35 cellular contexts compared by ENCODE assay signal in genomic region chr5:143533475-143533874, GRCh38.
DNase-seq lines count a peak whose midpoint lies in the region; ATAC-seq, FAIRE-seq and TF ChIP-seq lines count a peak whose summit lies in the region.
"Had no signal": no experiment of that assay in that cellular context is flagged by ENCODE, and none has a peak within 500 bp of the region (broad histone marks: within the 10 kb centered on the region; RNA-seq: fewer than 3 reads in every experiment).

No MANE protein-coding gene starts in this region.

- H3K36me3 Mint-ChIP-seq in activated CD8-positive, alpha-beta memory T cell treated with anti-CD3 and anti-CD28 coated beads, Interleukin-2, amount 10 ng/mL, durations not matched to agents 7 days and 5 days, result no peaks in the 10 kb centered on the region
- H3K36me3 Mint-ChIP-seq: CD14-positive monocyte; CD4-positive, alpha-beta memory T cell; CD4-positive, CD25-positive, alpha-beta regulatory T cell; CD8-positive, alpha-beta memory T cell; CD8-positive, alpha-beta T cell had no signal

- no peaks in the 10 kb centered on the region for H3K4me1 Mint-ChIP-seq in activated CD8-positive, alpha-beta memory T cell treated with anti-CD3 and anti-CD28 coated beads, Interleukin-2, amount 10 ng/mL, durations not matched to agents 7 days and 5 days
- H3K4me1 Mint-ChIP-seq: B cell; CD14-positive monocyte; CD4-positive, alpha-beta memory T cell; CD4-positive, CD25-positive, alpha-beta regulatory T cell; CD8-positive, alpha-beta memory T cell had no signal

- H3K9me1 ChIP-seq in K562 (ENCODE audit: control insufficient read depth, insufficient read depth, low read length), result no peaks in the 10 kb centered on the region

- H2AFZ ChIP-seq in K562 (ENCODE audit: low read depth, low read length), result no peak overlapping the region

- H3K4me1 ChIP-seq in HEK293 (ENCODE audit: control insufficient read depth, insufficient read depth, low read length), result no peaks in the 10 kb centered on the region
- H3K4me1 ChIP-seq in K562 (replicated peaks in 1 of 2; ENCODE audit: control insufficient read depth in 2 of 2, insufficient read depth in 2 of 2, low read length in 2 of 2), result no peaks in the 10 kb centered on the region
- H3K4me1 ChIP-seq in transverse colon, result no peaks in the 10 kb centered on the region
- H3K4me1 ChIP-seq: BE2C; BLaER1; BLaER1 treated with 17β-estradiol and CSF1 and Interleukin-3, amounts not matched to agents 10 nM and 100 nM had no signal

- no peaks in the 10 kb centered on the region for H3K79me2 ChIP-seq in K562 (ENCODE audit: control insufficient read depth, insufficient read depth, low read length)

- H3K36me3 ChIP-seq in HEK293 (ENCODE audit: control insufficient read depth in 2 of 2, insufficient read depth in 1 of 2, low read length in 2 of 2), result no peaks in the 10 kb centered on the region
- H3K36me3 ChIP-seq in K562 (ENCODE audit: control insufficient read depth, insufficient read depth, low read length), result no peaks in the 10 kb centered on the region
- no peaks in the 10 kb centered on the region for H3K36me3 ChIP-seq in transverse colon
- H3K36me3 ChIP-seq: BE2C; BLaER1; BLaER1 treated with 17β-estradiol and CSF1 and Interleukin-3, amounts not matched to agents 10 nM and 100 nM had no signal

- TF ChIP-seq EP300 in K562 (IDR thresholded peaks at IDR 0.05; ENCODE audit: low read length), result no peak
- TF ChIP-seq EP300 in transverse colon (IDR thresholded peaks at IDR 0.05; ENCODE audit: low read depth), result no peak

- H3K27ac ChIP-seq in HEK293 (ENCODE audit: extremely low read depth, low read depth, low read length) (no peak overlapping the region), K562 (ENCODE audit: extremely low read depth, low read depth, low read length) (no peak overlapping the region), transverse colon (no peak overlapping the region)
- H3K27ac ChIP-seq: 22Rv1; BLaER1; BLaER1 treated with 17β-estradiol and CSF1 and Interleukin-3, amounts not matched to agents 10 nM and 100 nM; C4-2B had no signal

- CTCF ChIA-PET in HEK293 (lab: Yijun Ruan, JAX), result interaction anchor here (0.7 kb wide), 1 partner anchor 660 kb away, joined by 3 read pairs; no protein-coding TSS in a partner anchor
- CTCF ChIA-PET in K562 (lab: Yijun Ruan, JAX; ENCODE audit: low intra/inter-chr PET ratio), result no interaction called here
- CTCF ChIA-PET in activated CD8-positive, alpha-beta memory T cell treated with anti-CD3 and anti-CD28 coated beads, Interleukin-2, amount 10 ng/mL, durations not matched to agents 7 days and 5 days (lab: Charles Lee), result no interaction called here

- H3K4me3 Mint-ChIP-seq in activated CD8-positive, alpha-beta memory T cell treated with anti-CD3 and anti-CD28 coated beads, Interleukin-2, amount 10 ng/mL, durations not matched to agents 7 days and 5 days, result no peak overlapping the region
- H3K4me3 Mint-ChIP-seq: B cell; CD14-positive monocyte; CD4-positive, alpha-beta memory T cell; CD4-positive, alpha-beta T cell; CD4-positive, CD25-positive, alpha-beta regulatory T cell; CD8-positive, alpha-beta memory T cell; CD8-positive, alpha-beta T cell had no signal

- no peak overlapping the region for H3K27ac Mint-ChIP-seq in activated CD8-positive, alpha-beta memory T cell treated with anti-CD3 and anti-CD28 coated beads, Interleukin-2, amount 10 ng/mL, durations not matched to agents 7 days and 5 days
- H3K27ac Mint-ChIP-seq: B cell; CD14-positive monocyte; CD4-positive, alpha-beta T cell; CD4-positive, CD25-positive, alpha-beta regulatory T cell; CD8-positive, alpha-beta memory T cell; CD8-positive, alpha-beta T cell had no signal

- H3K4me2 ChIP-seq in K562 (ENCODE audit: insufficient read depth, low read length), result no peak overlapping the region
- H3K4me2 ChIP-seq: BLaER1; BLaER1 treated with 17β-estradiol and CSF1 and Interleukin-3, amounts not matched to agents 10 nM and 100 nM had no signal

- intact Hi-C loops in K562 (cut with micrococcal nuclease) (no loop called here), transverse colon (cut with DNase I; ENCODE audit: low total_unique reads) (no loop called here)

- FAIRE-seq in GM18507 (lab: Jason Lieb, UNC) (peak; percentile 45), K562 (lab: Jason Lieb, UNC) (no peak)
- FAIRE-seq: A204.1, A549, D721Med had no signal

- H3K9ac ChIP-seq in K562 (ENCODE audit: insufficient read depth in 1 of 2, low read depth in 2 of 2, low read length in 2 of 2), result no peak overlapping the region
- H3K9ac ChIP-seq: BLaER1; BLaER1 treated with 17β-estradiol and CSF1 and Interleukin-3, amounts not matched to agents 10 nM and 100 nM had no signal

- H3K27me3 ChIP-seq in K562 (ENCODE audit: control insufficient read depth in 2 of 2, insufficient read depth in 2 of 2, low read length in 2 of 2) (no peaks in the 10 kb centered on the region; a peak in 2 of 5 replicates), transverse colon (no peaks in the 10 kb centered on the region)
- H3K27me3 ChIP-seq: BE2C; BLaER1; BLaER1 treated with 17β-estradiol and CSF1 and Interleukin-3, amounts not matched to agents 10 nM and 100 nM had no signal

- ATAC-seq in K562, result no peak
- no peak for ATAC-seq in activated CD8-positive, alpha-beta memory T cell treated with anti-CD3 and anti-CD28 coated beads, Interleukin-2, amount 10 ng/mL, durations not matched to agents 7 days and 5 days
- ATAC-seq: A549; CD8-positive, alpha-beta T cell had no signal

- TF ChIP-seq POLR2A in K562 (conservative IDR thresholded peaks at IDR 0.05), result no peak
- TF ChIP-seq POLR2A in transverse colon (IDR thresholded peaks at IDR 0.05), result no peak

- TF ChIP-seq CTCF in HEK293 (tag by site-specific recombination; IDR thresholded peaks at IDR 0.05), result no peak
- TF ChIP-seq CTCF in K562 (IDR thresholded peaks at IDR 0.05 in 2 of 3, conservative IDR thresholded peaks at IDR 0.05 in 1 of 3; ENCODE audit: insufficient read depth in 2 of 3, low read depth in 1 of 3, low read length in 3 of 3), result no peak
- TF ChIP-seq CTCF in transverse colon (IDR thresholded peaks at IDR 0.05), result no peak

- H3K27me3 Mint-ChIP-seq in activated CD8-positive, alpha-beta memory T cell treated with anti-CD3 and anti-CD28 coated beads, Interleukin-2, amount 10 ng/mL, durations not matched to agents 7 days and 5 days, result no peaks in the 10 kb centered on the region
- H3K27me3 Mint-ChIP-seq: B cell; CD4-positive, alpha-beta memory T cell; CD4-positive, alpha-beta T cell; CD4-positive, CD25-positive, alpha-beta regulatory T cell had no signal

- no peak for TF ChIP-seq RAD21 in K562 (CRISPR knock-in tag; conservative IDR thresholded peaks at IDR 0.05 in 1 of 2, IDR thresholded peaks at IDR 0.05 in 1 of 2)

- H3K9me3 ChIP-seq in HEK293 (ENCODE audit: control insufficient read depth, insufficient read depth, low read depth, low read length) (no peaks in the 10 kb centered on the region), K562 (replicated peaks; ENCODE audit: control insufficient read depth, insufficient read depth, low read depth, low read length) (no peaks in the 10 kb centered on the region), transverse colon (no peaks in the 10 kb centered on the region)
- H3K9me3 ChIP-seq: BE2C, BLaER1, Caco-2 had no signal

- no peak overlapping the region for H3K4me3 ChIP-seq in HEK293 (ENCODE audit: low read depth, low read length)
- H3K4me3 ChIP-seq in K562, result no peak overlapping the region
- H3K4me3 ChIP-seq in transverse colon, result no peak overlapping the region
- H3K4me3 ChIP-seq: A549; BLaER1; BLaER1 treated with 17β-estradiol and CSF1 and Interleukin-3, amounts not matched to agents 10 nM and 100 nM had no signal

- peaks cover 4% of the 10 kb centered on the region for H3K9me3 Mint-ChIP-seq in activated CD8-positive, alpha-beta memory T cell treated with anti-CD3 and anti-CD28 coated beads, Interleukin-2, amount 10 ng/mL, durations not matched to agents 7 days and 5 days (ENCODE audit: low read depth)
- H3K9me3 Mint-ChIP-seq: CD4-positive, alpha-beta T cell; CD8-positive, alpha-beta T cell had no signal

- POLR2A ChIA-PET in HEK293 (lab: Yijun Ruan, JAX), result no interaction called here
- POLR2A ChIA-PET in K562 (lab: Yijun Ruan, JAX), result no interaction called here

- no TSS peak for BruUV-seq in K562 (replicated peaks; lab: Mats Ljungman, UMichigan)

- WGBS in K562 (ENCODE audit: insufficient coverage, low coverage, missing lambda C conversion rate), result 0% methylated on average over 3 of the region's 3 CpGs
- 91% methylated on average over 3 of the region's 3 CpGs for WGBS in transverse colon (ENCODE audit: low coverage in 1 of 2), 2 donors

- in situ Hi-C loops in K562 (cut with MboI) (no loop called here), transverse colon (cut with MboI; ENCODE audit: low pct_ligation_motif_present in 1 of 4, low pct_unique_long_range_greater_than_20kb in 1 of 4, low sequenced_read_pairs in 3 of 4) (no loop called here)

- no peak for DNase-seq in GM18507 (ENCODE audit: extremely low spot score, insufficient read length, low read depth)
- no peak for DNase-seq in K562 (ENCODE audit: extremely low read depth in 1 of 4, low spot score in 3 of 4)
- no peak for DNase-seq in activated CD8-positive, alpha-beta memory T cell treated with anti-CD3 and anti-CD28 coated beads, Interleukin-2, amount 10 ng/mL, durations not matched to agents 7 days and 5 days
- DNase-seq in transverse colon, result no peak
- no peak for DNase-seq in activated naive CD4-positive, alpha-beta T cell (lab: John Stamatoyannopoulos, UW)
- DNase-seq: 8988T; ACHN; AML-193; BE2C; C1 segment of cervical spinal cord; Caco-2; Calu3; CD4-positive, alpha-beta memory T cell; CD4-positive, alpha-beta T cell; CD4-positive, CD25-positive, alpha-beta regulatory T cell; CD8-positive, alpha-beta memory T cell; CD8-positive, alpha-beta T cell; COR-L47; DMS 273 treated with DMSO at 0.1 percent for 48 hours; DMS153; DMS53; DMS79; DMS79 treated with DMSO at 0.1 percent for 48 hours; DND-41; EL had no signal

- no peaks in the 10 kb centered on the region for H4K20me1 ChIP-seq in K562 (replicated peaks; ENCODE audit: control insufficient read depth, insufficient read depth, low read length)
- H4K20me1 ChIP-seq: BLaER1; BLaER1 treated with 17β-estradiol and CSF1 and Interleukin-3, amounts not matched to agents 10 nM and 100 nM had no signal

TF ChIP-seq in K562, 482 proteins besides CTCF, POLR2A, EP300 and RAD21:
- TF ChIP-seq ZNF239 (CRISPR knock-in tag; IDR thresholded peaks at IDR 0.05) (peak; percentile 61; the same call in 1 of the 2 replicates), ZNF124 (CRISPR knock-in tag; IDR thresholded peaks at IDR 0.05) (no peak)
